Comparison of ENCODE assay signal across 20 cellular contexts in the genomic region with DNA sequence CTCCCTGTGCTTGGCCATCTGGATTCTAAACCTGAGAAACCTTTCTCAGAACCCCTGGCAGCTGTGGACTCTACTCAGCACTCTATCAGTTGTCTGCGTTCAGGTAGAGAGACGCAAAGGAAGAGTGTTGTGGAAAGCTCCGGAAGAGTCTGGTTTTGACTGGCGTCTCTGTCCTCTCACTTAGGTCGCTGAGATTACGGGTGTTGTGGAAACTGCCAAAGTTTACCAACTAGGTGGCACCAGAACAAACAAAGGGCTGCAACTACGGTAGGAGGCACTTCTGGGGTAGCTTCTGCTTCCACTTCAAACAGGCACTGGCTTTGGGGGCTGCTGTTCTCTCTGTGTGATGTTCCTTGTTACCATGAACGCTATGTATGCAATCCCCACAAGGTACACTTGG.
"Had no signal": no experiment of that assay in that cellular context is flagged by ENCODE, and none has a peak within 500 bp of the region (broad histone marks: within the 10 kb centered on the region; RNA-seq: fewer than 3 reads in every experiment).

No MANE protein-coding gene starts in this region.

- H3K4me3 ChIP-seq: heart right ventricle, lung, pancreas, psoas muscle, right atrium auricular region, thoracic aorta had no signal

- H3K9me3 ChIP-seq: heart right ventricle, neutrophil, pancreas, psoas muscle, right atrium auricular region, thoracic aorta had no signal

- H3K27me3 ChIP-seq: heart right ventricle, neutrophil, pancreas, right atrium auricular region had no signal

- H3K27ac Mint-ChIP-seq: activated B cell treated with CpG ODN at 0.5 μM for 24 hours; activated CD4-positive, alpha-beta memory T cell treated with anti-CD3 and anti-CD28 coated beads for 36 hours; activated naive CD8-positive, alpha-beta T cell treated with anti-CD3 and anti-CD28 coated beads for 36 hours; nephron; T-helper 1 cell treated with Interleukin-12 subunit alpha and Interleukin-12 subunit beta and Interleukin-4 antibody, amounts not matched to agents 30 μg/mL and 1 μg/mL, for 36 hours had no signal

- H3K27me3 Mint-ChIP-seq: activated B cell treated with CpG ODN at 0.5 μM for 24 hours; activated CD4-positive, alpha-beta memory T cell treated with anti-CD3 and anti-CD28 coated beads for 36 hours; activated naive CD8-positive, alpha-beta T cell treated with anti-CD3 and anti-CD28 coated beads for 36 hours had no signal

- DNase-seq: activated B cell treated with CpG ODN at 0.5 μM for 24 hours; activated CD4-positive, alpha-beta memory T cell treated with anti-CD3 and anti-CD28 coated beads for 36 hours; activated CD4-positive, alpha-beta T cell treated with anti-CD3 and anti-CD28 coated beads for 48 hours; activated naive CD4-positive, alpha-beta T cell treated with Interleukin-2 at 50 U/mL for 16 hours; activated naive CD8-positive, alpha-beta T cell treated with anti-CD3 and anti-CD28 coated beads for 36 hours; activated T-cell treated with anti-CD3 and anti-CD28 coated beads, Interleukin-2, amount 50 U/mL, for 48 hours; cerebellar nuclear complex; cortex of kidney; heart right ventricle; islet precursor cell; pancreas; psoas muscle; stimulated activated CD4-positive, alpha-beta T cell treated with anti-CD3 and anti-CD28 coated beads, Interleukin-1b, Interleukin-23, amount 100 ng/mL, for 48 hours; T1000 had no signal

- H3K4me1 ChIP-seq: pancreas, psoas muscle, right atrium auricular region had no signal

- H3K9me3 Mint-ChIP-seq: activated B cell treated with CpG ODN at 0.5 μM for 24 hours; activated CD4-positive, alpha-beta memory T cell treated with anti-CD3 and anti-CD28 coated beads for 36 hours; activated naive CD8-positive, alpha-beta T cell treated with anti-CD3 and anti-CD28 coated beads for 36 hours; nephron; T-helper 1 cell treated with Interleukin-12 subunit alpha and Interleukin-12 subunit beta and Interleukin-4 antibody, amounts not matched to agents 30 μg/mL and 1 μg/mL, for 36 hours had no signal

- H3K4me3 Mint-ChIP-seq: activated B cell treated with CpG ODN at 0.5 μM for 24 hours; activated CD4-positive, alpha-beta memory T cell treated with anti-CD3 and anti-CD28 coated beads for 36 hours; activated naive CD8-positive, alpha-beta T cell treated with anti-CD3 and anti-CD28 coated beads for 36 hours; nephron; T-helper 1 cell treated with Interleukin-12 subunit alpha and Interleukin-12 subunit beta and Interleukin-4 antibody, amounts not matched to agents 30 μg/mL and 1 μg/mL, for 36 hours had no signal

- H3K27ac ChIP-seq: heart right ventricle, neutrophil, pancreas, psoas muscle, right atrium auricular region, thoracic aorta had no signal

- ATAC-seq: heart right ventricle, psoas muscle had no signal

- H3K4me1 Mint-ChIP-seq: activated B cell treated with CpG ODN at 0.5 μM for 24 hours, nephron had no signal
